ENCODE assay signal across 1 cellular context in genomic region chr7:114413741-114414140, GRCh38.
TF ChIP-seq lines count a peak whose summit lies in the region.

No MANE protein-coding gene starts in this region.

TF ChIP-seq in IMR-90, 13 proteins besides CTCF, POLR2A, EP300 and RAD21 (continued from another document):
- TF ChIP-seq USF2 (IDR thresholded peaks at IDR 0.05; ENCODE audit: low read depth, low read length): no peak
